In the genomic region with DNA sequence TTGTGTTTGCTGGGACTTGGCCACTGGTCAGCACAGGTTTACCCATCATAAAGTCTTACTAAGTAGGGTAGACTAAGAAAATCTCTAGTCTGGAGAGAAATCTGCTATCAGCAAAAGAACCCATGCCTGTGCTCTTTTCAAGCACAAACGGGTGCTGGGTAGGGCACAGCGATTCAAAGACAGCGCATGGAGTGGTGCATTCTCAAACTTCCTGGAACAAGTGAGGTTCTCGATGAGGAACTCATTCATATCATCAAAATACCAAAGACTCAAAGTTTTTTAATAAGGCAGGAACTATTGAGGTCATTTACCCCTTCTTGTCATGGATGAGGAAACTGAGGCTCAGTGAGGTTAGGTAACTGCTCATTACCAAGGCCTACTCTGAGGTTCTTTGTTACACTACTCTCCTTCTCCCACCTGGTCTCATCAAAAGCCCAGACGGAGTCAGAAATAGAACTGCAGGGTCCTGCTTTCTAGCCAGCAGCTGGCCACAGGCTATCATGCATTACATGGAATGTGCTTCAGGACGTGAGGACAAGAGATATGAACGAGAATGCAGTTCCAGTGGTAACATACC, we compare ENCODE assay signal across 18 cellular contexts.
DNase-seq lines count a peak whose midpoint lies in the region; ATAC-seq and TF ChIP-seq lines count a peak whose summit lies in the region.
"Had no signal": no experiment of that assay in that cellular context is flagged by ENCODE, and none has a peak within 500 bp of the region (broad histone marks: within the 10 kb centered on the region; RNA-seq: fewer than 3 reads in every experiment).

No MANE protein-coding gene starts in this region.

- no peak overlapping the region for H2BK5ac ChIP-seq in mesenchymal stem cell (ENCODE audit: low read depth, low read length, poor library complexity, severe bottlenecking)

- 90% methylated on average over 5 of the region's 7 CpGs for WGBS in mesenchymal stem cell

- H3K14ac ChIP-seq in mesenchymal stem cell (ENCODE audit: low read length in 2 of 2), result peak overlapping the region in 1 of 2 experiments; percentile 9

- peak overlapping the region; percentile 70 for H3K27ac ChIP-seq in OCI-LY1 (ENCODE audit: low read depth, low read length, poor library complexity, severe bottlenecking)
- H3K27ac ChIP-seq in mesenchymal stem cell (ENCODE audit: low read length, poor library complexity, severe bottlenecking), result no peak overlapping the region
- peak overlapping the region; percentile 43 for H3K27ac ChIP-seq in subcutaneous abdominal adipose tissue (ENCODE audit: low read depth, low read length)
- H3K27ac ChIP-seq: brain microvascular endothelial cell, left lung, right lobe of liver had no signal

- no peaks in the 10 kb centered on the region for H3K79me1 ChIP-seq in mesenchymal stem cell (replicated peaks; ENCODE audit: low read length, poor library complexity, severe bottlenecking)

- peaks cover 10% of the 10 kb centered on the region for H3F3A ChIP-seq in OCI-LY1 (ENCODE audit: insufficient read depth, low read length)

- H3K4me1 ChIP-seq in OCI-LY1 (ENCODE audit: insufficient read depth, low read length, severe bottlenecking) (peaks cover 73% of the 10 kb centered on the region), mesenchymal stem cell (ENCODE audit: control insufficient read depth, insufficient read depth, low read depth, low read length) (peaks cover 4% of the 10 kb centered on the region), subcutaneous abdominal adipose tissue (ENCODE audit: control insufficient read depth in 5 of 5, insufficient read depth in 5 of 5, low read length in 5 of 5) (peaks cover 7 to 48% (median 33%) of the 10 kb centered on the region in 5 donors)
- H3K4me1 ChIP-seq: right lobe of liver had no signal

- DNase-seq in GM12865 (ENCODE audit: low read depth), result peak; percentile 49
- DNase-seq in mesenchymal stem cell, result no peak
- DNase-seq in HCEC 1CT, result no peak
- no peak for DNase-seq in NCI-H1694 treated with DMSO at 0.1 percent for 48 hours (lab: John Stamatoyannopoulos, UW)
- DNase-seq: activated CD4-positive, alpha-beta memory T cell treated with anti-CD3 and anti-CD28 coated beads, Interleukin-2, amount 10 ng/mL, durations not matched to agents 7 days and 5 days; activated effector memory CD4-positive, alpha-beta T cell treated with anti-CD3 and anti-CD28 coated beads, Interleukin-2, amount 50 U/mL, for 16 hours; brain microvascular endothelial cell; C1 segment of cervical spinal cord; DND-41; left lung; NCI-H774; right lobe of liver; SHP77; stimulated activated naive CD4-positive, alpha-beta T cell treated with Interleukin-2 at 50 U/mL for 16 hours; T1000 had no signal

- H3K18ac ChIP-seq in mesenchymal stem cell (ENCODE audit: low read depth in 1 of 2, low read length in 2 of 2), result no peak overlapping the region

- H3K23ac ChIP-seq in mesenchymal stem cell (ENCODE audit: low read length in 2 of 2), result no peak overlapping the region

- H3K27me3 ChIP-seq in OCI-LY1 (ENCODE audit: insufficient read depth, low read length), result no peaks in the 10 kb centered on the region
- no peaks in the 10 kb centered on the region for H3K27me3 ChIP-seq in mesenchymal stem cell (ENCODE audit: control insufficient read depth in 1 of 2, insufficient read depth in 1 of 2, low read length in 2 of 2)
- no peaks in the 10 kb centered on the region for H3K27me3 ChIP-seq in subcutaneous abdominal adipose tissue (ENCODE audit: control insufficient read depth in 5 of 5, insufficient read depth in 4 of 5, low read length in 5 of 5)
- H3K27me3 ChIP-seq: brain microvascular endothelial cell, left lung, right lobe of liver had no signal

- H3K4me2 ChIP-seq in OCI-LY1 (ENCODE audit: low read length) (peak overlapping the region; percentile 35; the same call in 1 of the 2 replicates), mesenchymal stem cell (ENCODE audit: low read length, poor library complexity, severe bottlenecking) (no peak overlapping the region)

- H4K91ac ChIP-seq in mesenchymal stem cell (ENCODE audit: low read length), result no peak overlapping the region

- H3K9me2 ChIP-seq in OCI-LY1 (ENCODE audit: low read depth, low read length), result no peaks in the 10 kb centered on the region

- no peak overlapping the region for H4K8ac ChIP-seq in mesenchymal stem cell (ENCODE audit: low read length)

- H2BK15ac ChIP-seq in mesenchymal stem cell (ENCODE audit: low read depth, poor library complexity, severe bottlenecking), result no peak overlapping the region

- TF ChIP-seq CTCF in GM12865 (IDR thresholded peaks at IDR 0.05; ENCODE audit: insufficient read depth, low read depth, low read length, missing control alignments) (no peak), OCI-LY1 (IDR thresholded peaks at IDR 0.05; ENCODE audit: low read length) (no peak)

- H3K36me3 ChIP-seq in OCI-LY1 (ENCODE audit: insufficient read depth, low read length) (no peaks in the 10 kb centered on the region), mesenchymal stem cell (ENCODE audit: control insufficient read depth in 1 of 2, insufficient read depth in 2 of 2, low read depth in 1 of 2, low read length in 2 of 2) (no peaks in the 10 kb centered on the region), subcutaneous abdominal adipose tissue (ENCODE audit: control insufficient read depth in 5 of 5, insufficient read depth in 5 of 5, low read length in 5 of 5) (no peaks in the 10 kb centered on the region)
- H3K36me3 ChIP-seq: brain microvascular endothelial cell, left lung, right lobe of liver had no signal

- H3K9me3 ChIP-seq in OCI-LY1 (ENCODE audit: low read length) (no peaks in the 10 kb centered on the region), mesenchymal stem cell (ENCODE audit: control insufficient read depth, low read length) (no peaks in the 10 kb centered on the region), subcutaneous abdominal adipose tissue (ENCODE audit: control insufficient read depth in 5 of 5, low read length in 5 of 5) (no peaks in the 10 kb centered on the region)
- H3K9me3 ChIP-seq: left lung, right lobe of liver had no signal

- no peak overlapping the region for H2AK5ac ChIP-seq in mesenchymal stem cell (ENCODE audit: low read length, severe bottlenecking)

- H2AFZ ChIP-seq in OCI-LY1 (ENCODE audit: low read length) (no peak overlapping the region), mesenchymal stem cell (ENCODE audit: low read depth, low read length) (no peak overlapping the region)

- no peak for ATAC-seq in HG03521 (IDR thresholded peaks at IDR 0.05; ENCODE audit: unreplicated experiment)
- ATAC-seq: left lung had no signal

- no peaks in the 10 kb centered on the region for H3K79me2 ChIP-seq in OCI-LY1 (ENCODE audit: insufficient read depth, low read length)

- H2BK12ac ChIP-seq in mesenchymal stem cell (ENCODE audit: low read length in 2 of 2), result peak overlapping the region in 1 of 2 experiments; percentile 54

- H3K4ac ChIP-seq in mesenchymal stem cell (ENCODE audit: low read depth in 1 of 2, low read length in 2 of 2), result no peak overlapping the region

- H3K9ac ChIP-seq in OCI-LY1 (ENCODE audit: low read length) (peak overlapping the region; percentile 46; the same call in 1 of the 2 replicates), mesenchymal stem cell (ENCODE audit: low read length) (peak overlapping the region; percentile 2), subcutaneous abdominal adipose tissue (ENCODE audit: low read length in 5 of 5) (no peak overlapping the region)

- H3K4me3 ChIP-seq in GM12865 (ENCODE audit: low read depth, low read length) (peak overlapping the region; percentile 55), OCI-LY1 (ENCODE audit: low read depth, low read length, poor library complexity, severe bottlenecking) (no peak overlapping the region), mesenchymal stem cell (ENCODE audit: insufficient read depth in 1 of 2, low read depth in 1 of 2, low read length in 2 of 2) (no peak overlapping the region), subcutaneous abdominal adipose tissue (ENCODE audit: low read depth in 1 of 5, low read length in 5 of 5) (no peak overlapping the region)
- H3K4me3 ChIP-seq: left lung, right lobe of liver had no signal

- no peak overlapping the region for H2BK120ac ChIP-seq in mesenchymal stem cell (ENCODE audit: low read depth, low read length)

- no peaks in the 10 kb centered on the region for H4K20me1 ChIP-seq in OCI-LY1 (ENCODE audit: insufficient read depth, low read length)

Comparison
In these comparisons a context has a peak if more than half of its experiments do, and no peak if none do; other contexts are left out.
1. H3K9ac ChIP-seq: peak in OCI-LY1 (single experiment) and mesenchymal stem cell (single experiment); none in subcutaneous abdominal adipose tissue (0 of 5).